Comparison of ENCODE assay signal across 9 cellular contexts in genomic region chr15:92822216-92823144, GRCh38.
DNase-seq lines count a peak whose midpoint lies in the region; ATAC-seq and TF ChIP-seq lines count a peak whose summit lies in the region.
"Had no signal": no experiment of that assay in that cellular context is flagged by ENCODE, and none has a peak within 500 bp of the region (broad histone marks: within the 10 kb centered on the region; RNA-seq: fewer than 3 reads in every experiment).

No MANE protein-coding gene starts in this region.

- H3K4me1 Mint-ChIP-seq in T-helper 2 cell treated with Interferon-gamma antibody and Interleukin-4, amounts not matched to agents 5 μg/mL and 100 μg/mL, for 36 hours (ENCODE audit: low read depth) = peaks cover 51% of the 10 kb centered on the region
- H3K4me1 Mint-ChIP-seq in endothelial cell (ENCODE audit: unreplicated experiment) = peaks cover 18% of the 10 kb centered on the region
- peaks cover 43% of the 10 kb centered on the region for H3K4me1 Mint-ChIP-seq in stimulated activated effector memory CD8-positive, alpha-beta T cell treated with anti-CD3 and anti-CD28 coated beads, Interleukin-12 subunit alpha, Interleukin-12 subunit beta, amount 100 ng/mL, for 72 hours

- H3K36me3 ChIP-seq in Panc1 (ENCODE audit: control insufficient read depth, insufficient read depth, low read length) (no peaks in the 10 kb centered on the region), Peyer's patch (no peaks in the 10 kb centered on the region)
- H3K36me3 ChIP-seq: brain microvascular endothelial cell had no signal

- no TSS peak for BruUV-seq in Panc1 (replicated peaks; lab: Mats Ljungman, UMichigan)

- H3K4me3 Mint-ChIP-seq in T-helper 2 cell treated with Interferon-gamma antibody and Interleukin-4, amounts not matched to agents 5 μg/mL and 100 μg/mL, for 36 hours = peak overlapping the region; percentile 44
- H3K4me3 Mint-ChIP-seq in endothelial cell (ENCODE audit: unreplicated experiment) = no peak overlapping the region
- H3K4me3 Mint-ChIP-seq in stimulated activated effector memory CD8-positive, alpha-beta T cell treated with anti-CD3 and anti-CD28 coated beads, Interleukin-12 subunit alpha, Interleukin-12 subunit beta, amount 100 ng/mL, for 72 hours = peak overlapping the region; percentile 76

- ATAC-seq in Panc1 (no peak), HG03460 (IDR thresholded peaks at IDR 0.05; ENCODE audit: unreplicated experiment) (no peak)
- no peak for ATAC-seq in stimulated activated effector memory CD8-positive, alpha-beta T cell treated with anti-CD3 and anti-CD28 coated beads, Interleukin-12 subunit alpha, Interleukin-12 subunit beta, amount 100 ng/mL, for 72 hours

- H3K27ac Mint-ChIP-seq in T-helper 2 cell treated with Interferon-gamma antibody and Interleukin-4, amounts not matched to agents 5 μg/mL and 100 μg/mL, for 36 hours = peak overlapping the region; percentile 82
- H3K27ac Mint-ChIP-seq in endothelial cell (ENCODE audit: unreplicated experiment) = peak overlapping the region; percentile 80
- H3K27ac Mint-ChIP-seq in stimulated activated effector memory CD8-positive, alpha-beta T cell treated with anti-CD3 and anti-CD28 coated beads, Interleukin-12 subunit alpha, Interleukin-12 subunit beta, amount 100 ng/mL, for 72 hours = peak overlapping the region; percentile 85

- in situ Hi-C loops in Panc1 (cut with HindIII; ENCODE audit: low pct_unique_long_range_greater_than_20kb, low sequenced_read_pairs) = no loop called here

- H3K4me3 ChIP-seq in Panc1 (ENCODE audit: low read depth in 2 of 2, low read length in 2 of 2) (no peak overlapping the region), Peyer's patch (no peak overlapping the region)

- no peak for DNase-seq in T-helper 2 cell treated with Interferon-gamma antibody and Interleukin-4, amounts not matched to agents 5 μg/mL and 100 μg/mL, for 36 hours (ENCODE audit: low spot score)
- no peak for DNase-seq in T-helper 2 cell
- no peak for DNase-seq in Panc1 (ENCODE audit: low read depth, low spot score)
- DNase-seq in endothelial cell (ENCODE audit: low spot score) = no peak
- no peak for DNase-seq in stimulated activated effector memory CD8-positive, alpha-beta T cell treated with anti-CD3 and anti-CD28 coated beads, Interleukin-12 subunit alpha, Interleukin-12 subunit beta, amount 100 ng/mL, for 72 hours (ENCODE audit: low spot score in 2 of 2)
- no peak for DNase-seq in hepatic stellate cell (ENCODE audit: low spot score)
- no peak for DNase-seq in Peyer's patch
- DNase-seq: brain microvascular endothelial cell had no signal

- H3K9me3 ChIP-seq in Panc1 (ENCODE audit: control insufficient read depth, insufficient read depth, low read depth, low read length) (no peaks in the 10 kb centered on the region), Peyer's patch (no peaks in the 10 kb centered on the region)

- peak overlapping the region; percentile 100 for H3K27ac ChIP-seq in Panc1 (ENCODE audit: low read length)
- H3K27ac ChIP-seq in Peyer's patch = no peak overlapping the region
- H3K27ac ChIP-seq: brain microvascular endothelial cell had no signal

- H3K9me3 Mint-ChIP-seq in T-helper 2 cell treated with Interferon-gamma antibody and Interleukin-4, amounts not matched to agents 5 μg/mL and 100 μg/mL, for 36 hours = no peaks in the 10 kb centered on the region
- no peaks in the 10 kb centered on the region for H3K9me3 Mint-ChIP-seq in endothelial cell (ENCODE audit: unreplicated experiment)
- no peaks in the 10 kb centered on the region for H3K9me3 Mint-ChIP-seq in stimulated activated effector memory CD8-positive, alpha-beta T cell treated with anti-CD3 and anti-CD28 coated beads, Interleukin-12 subunit alpha, Interleukin-12 subunit beta, amount 100 ng/mL, for 72 hours

- H3K4me1 ChIP-seq in Panc1 (ENCODE audit: control insufficient read depth, insufficient read depth, low read length) = peaks cover 71% of the 10 kb centered on the region
- peaks cover 0 to 17% (median 3%) of the 10 kb centered on the region in 4 donors for H3K4me1 ChIP-seq in Peyer's patch

- CTCF ChIA-PET in Panc1 (lab: Charles Lee) = interaction anchor here (0.6 to 0.7 kb wide), 2 partner anchors 10 to 31 kb away, joined by 3 to 8 read pairs; no protein-coding TSS in a partner anchor

- no peaks in the 10 kb centered on the region for H3K27me3 Mint-ChIP-seq in T-helper 2 cell treated with Interferon-gamma antibody and Interleukin-4, amounts not matched to agents 5 μg/mL and 100 μg/mL, for 36 hours (ENCODE audit: low read depth)
- H3K27me3 Mint-ChIP-seq in endothelial cell (ENCODE audit: unreplicated experiment) = no peaks in the 10 kb centered on the region

- H3K27me3 ChIP-seq in Panc1 (ENCODE audit: control insufficient read depth, insufficient read depth, low read length) (no peaks in the 10 kb centered on the region), Peyer's patch (no peaks in the 10 kb centered on the region)
- H3K27me3 ChIP-seq: brain microvascular endothelial cell had no signal

- TF ChIP-seq CTCF in Panc1 (IDR thresholded peaks at IDR 0.05) (no peak), endothelial cell (IDR thresholded peaks at IDR 0.05; ENCODE audit: unreplicated experiment) (no peak), Peyer's patch (IDR thresholded peaks at IDR 0.05) (no peak)

- intact Hi-C loops in Panc1 (cut with micrococcal nuclease; ENCODE audit: unreplicated experiment) = no loop called here

- no peak for TF ChIP-seq POLR2A in Peyer's patch (IDR thresholded peaks at IDR 0.05)

- no peaks in the 10 kb centered on the region for H3K36me3 Mint-ChIP-seq in T-helper 2 cell treated with Interferon-gamma antibody and Interleukin-4, amounts not matched to agents 5 μg/mL and 100 μg/mL, for 36 hours (ENCODE audit: low read depth)
- no peaks in the 10 kb centered on the region for H3K36me3 Mint-ChIP-seq in endothelial cell (ENCODE audit: low read depth, unreplicated experiment)
- H3K36me3 Mint-ChIP-seq in stimulated activated effector memory CD8-positive, alpha-beta T cell treated with anti-CD3 and anti-CD28 coated beads, Interleukin-12 subunit alpha, Interleukin-12 subunit beta, amount 100 ng/mL, for 72 hours = peaks cover 8% of the 10 kb centered on the region

- POLR2A ChIA-PET in Panc1 (lab: Charles Lee) = interaction anchor here (0.5 to 1.6 kb wide), 3 partner anchors 8 to 60 kb away, joined by 3 to 20 read pairs (median 4); no protein-coding TSS in a partner anchor
